In the genomic region with DNA sequence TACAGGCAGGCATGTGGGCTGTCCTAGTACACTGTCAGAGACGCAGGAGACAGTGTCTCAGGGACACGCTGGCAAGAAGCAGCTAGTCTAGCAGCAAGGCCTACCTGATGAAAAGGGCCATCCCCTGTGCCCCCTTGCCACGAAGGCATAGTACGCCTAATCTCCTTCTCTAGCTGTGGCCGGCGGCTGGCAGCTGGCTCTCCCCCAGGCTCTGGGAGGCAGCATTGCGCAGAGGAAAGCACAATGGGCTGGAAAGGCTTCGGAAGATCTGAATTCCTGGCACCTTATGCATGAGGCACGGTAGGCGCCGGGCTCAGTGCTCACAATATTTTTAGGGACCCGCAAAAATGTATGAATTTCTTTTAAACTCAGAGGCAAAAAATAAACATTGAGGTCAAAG, we compare ENCODE assay signal across 9 cellular contexts. TPM values are rescaled to one million over a fixed set of nuclear protein-coding genes. Genes with fewer than 3 reads are reported as not detected.
DNase-seq lines count a peak whose midpoint lies in the region; ATAC-seq, FAIRE-seq and TF ChIP-seq lines count a peak whose summit lies in the region.
"Had no signal": no experiment of that assay in that cellular context is flagged by ENCODE, and none has a peak within 500 bp of the region (broad histone marks: within the 10 kb centered on the region; RNA-seq: fewer than 3 reads in every experiment).

No MANE protein-coding gene starts in this region.

- no peak overlapping the region for H4K5ac ChIP-seq in H1 (ENCODE audit: insufficient read length, low read depth, low read length)

- no peak overlapping the region for H2BK15ac ChIP-seq in H1 (ENCODE audit: low read length)

- H3K4me3 ChIP-seq in H1 (ENCODE audit: extremely low read depth in 1 of 4, insufficient read depth in 2 of 4, low read depth in 3 of 4, low read length in 4 of 4), result no peak overlapping the region
- H3K4me3 ChIP-seq in right lobe of liver, result no peak overlapping the region
- H3K4me3 ChIP-seq in mucosa of descending colon, result no peak overlapping the region

- H3K23ac ChIP-seq in H1 (ENCODE audit: insufficient read length), result no peak overlapping the region

- H4K8ac ChIP-seq in H1 (ENCODE audit: extremely low read depth, insufficient read depth, low read length), result peak overlapping the region; percentile 80; the same call in 1 of the 2 replicates

- TF ChIP-seq CTCF in H1 (IDR thresholded peaks at IDR 0.05; ENCODE audit: control extremely low read depth in 1 of 3, insufficient read depth in 1 of 3, low read depth in 1 of 3, low read length in 3 of 3), result peak; percentile 44 to 51 (median 44)
- TF ChIP-seq CTCF in right lobe of liver (IDR thresholded peaks at IDR 0.05), result peak in 2 of 4 donors; percentile 15 to 23
- no peak for TF ChIP-seq CTCF in mucosa of descending colon (IDR thresholded peaks at IDR 0.05)

- no peaks in the 10 kb centered on the region for H3K79me1 ChIP-seq in H1 (ENCODE audit: low read depth, low read length)

- intact Hi-C loops in right lobe of liver (cut with DNase I) (no loop called here), mucosa of descending colon (cut with DNase I, micrococcal nuclease) (no loop called here)

- FAIRE-seq in H1 (lab: Jason Lieb, UNC), result no peak

- TF ChIP-seq EP300 in Ishikawa (IDR thresholded peaks at IDR 0.05; ENCODE audit: borderline replicate concordance) (no peak), H1 (IDR thresholded peaks at IDR 0.05; ENCODE audit: borderline replicate concordance in 1 of 2, low read depth in 2 of 2, low read length in 2 of 2) (no peak)

- H2AK5ac ChIP-seq in H1 (ENCODE audit: low read depth, low read length), result no peak overlapping the region

- peaks cover 2 to 8% (median 3%) of the 10 kb centered on the region in 4 experiments; a peak in 4 of 7 replicates for H3K4me1 ChIP-seq in H1 (replicated peaks in 1 of 4; ENCODE audit: control insufficient read depth in 3 of 4, insufficient read depth in 4 of 4, low read length in 3 of 4)
- peaks cover 0 to 8% (median 0%) of the 10 kb centered on the region in 4 donors for H3K4me1 ChIP-seq in right lobe of liver
- peaks cover 4% of the 10 kb centered on the region for H3K4me1 ChIP-seq in mucosa of descending colon (ENCODE audit: low read depth)

- no peak overlapping the region for H2BK12ac ChIP-seq in H1 (ENCODE audit: low read depth, low read length)

- no peaks in the 10 kb centered on the region for H3K36me3 ChIP-seq in H1 (ENCODE audit: control insufficient read depth in 2 of 4, insufficient read depth in 4 of 4, low read length in 3 of 4)
- no peaks in the 10 kb centered on the region for H3K36me3 ChIP-seq in right lobe of liver
- H3K36me3 ChIP-seq in mucosa of descending colon (ENCODE audit: low read depth), result no peaks in the 10 kb centered on the region

- peak; percentile 35 for DNase-seq in ACHN
- DNase-seq in H1 (ENCODE audit: low read depth in 1 of 2, low spot score in 2 of 2), result peak in 1 of 2 experiments; percentile 53
- DNase-seq in right lobe of liver, result peak; percentile 51 to 61 (median 56)
- no peak for DNase-seq in mucosa of descending colon
- DNase-seq in MV-4-11 (lab: John Stamatoyannopoulos, UW), result no peak
- DNase-seq in AG08396 (ENCODE audit: low spot score), result no peak
- DNase-seq: stimulated activated CD4-positive, alpha-beta T cell treated with anti-CD3 and anti-CD28 coated beads, Interleukin-12 subunit alpha, Interleukin-12 subunit beta, amount 100 ng/mL, for 4 hours had no signal

- 42% methylated on average over 12 of the region's 12 CpGs; no CpG with 5 or more reads in 1 of the 2 experiments for WGBS in H1 (ENCODE audit: extremely low coverage in 1 of 2, insufficient coverage in 1 of 2, insufficient read length in 1 of 2, insufficient replicate concordance in 2 of 2, low coverage in 1 of 2, low lambda C conversion rate in 2 of 2, missing lambda C conversion rate in 1 of 2), 2 experiments
- 17% methylated on average over 9 of the region's 12 CpGs for WGBS in right lobe of liver (ENCODE audit: insufficient coverage, low coverage, low lambda C conversion rate, missing lambda C conversion rate)

- H3K9ac ChIP-seq in H1 (replicated peaks in 1 of 4; ENCODE audit: extremely low read depth in 1 of 4, low read depth in 3 of 4, low read length in 3 of 4), result no peak overlapping the region

- H3K27ac ChIP-seq in H1 (ENCODE audit: low read depth, low read length), result no peak overlapping the region
- no peak overlapping the region for H3K27ac ChIP-seq in right lobe of liver

- H3K9me3 ChIP-seq in H1 (ENCODE audit: insufficient read depth in 2 of 2, low read depth in 1 of 2, low read length in 1 of 2), result no peaks in the 10 kb centered on the region
- H3K9me3 ChIP-seq in right lobe of liver, result no peaks in the 10 kb centered on the region
- H3K9me3 ChIP-seq in mucosa of descending colon, result no peaks in the 10 kb centered on the region

- no peak overlapping the region for H3K18ac ChIP-seq in H1 (ENCODE audit: extremely low read depth, low read length)

- TF ChIP-seq POLR2A in H1 (IDR thresholded peaks at IDR 0.05; ENCODE audit: control extremely low read depth in 1 of 2, low read depth in 2 of 2, low read length in 2 of 2) (no peak), right lobe of liver (IDR thresholded peaks at IDR 0.05) (no peak)

- H2BK5ac ChIP-seq in H1 (ENCODE audit: low read depth, low read length), result no peak overlapping the region

- no peak overlapping the region for H4K91ac ChIP-seq in H1 (replicated peaks; ENCODE audit: insufficient read length, low read length)

- H3K14ac ChIP-seq in H1 (ENCODE audit: insufficient read length), result no peak overlapping the region

- peak; percentile 45 to 56 (median 56) for ATAC-seq in right lobe of liver
- ATAC-seq in GM21528 (IDR thresholded peaks at IDR 0.05; ENCODE audit: low FRiP score, unreplicated experiment), result no peak
- no peak for ATAC-seq in mucosa of descending colon

- no peak overlapping the region for H2AFZ ChIP-seq in H1 (ENCODE audit: low read length)

- no peak overlapping the region for H2BK20ac ChIP-seq in H1 (ENCODE audit: low read length)

- peaks cover 4% of the 10 kb centered on the region; the same call in 1 of the 2 replicates for H3K23me2 ChIP-seq in H1 (ENCODE audit: low read depth, low read length)

- CTCF ChIA-PET in H1 (lab: Charles Lee; ENCODE audit: partially characterized antibody), result interaction anchor here (0.8 to 43.6 kb wide), 13 partner anchors 9 to 103 kb away, joined by 3 to 924 read pairs (median 3); a partner anchor contains a TSS

- H3K4ac ChIP-seq in H1 (replicated peaks; ENCODE audit: insufficient read length, low read depth, low read length), result peak overlapping the region; percentile 73

- no peak overlapping the region; a peak in 1 of 4 replicates for H3K4me2 ChIP-seq in H1 (ENCODE audit: insufficient read depth in 1 of 2, low read depth in 2 of 2, low read length in 2 of 2)

- H3K56ac ChIP-seq in H1 (replicated peaks; ENCODE audit: insufficient read length, low read depth, low read length), result no peak overlapping the region

- H2BK120ac ChIP-seq in H1 (replicated peaks; ENCODE audit: low read depth, low read length), result no peak overlapping the region

- POLR2A ChIA-PET in H1 (lab: Charles Lee; ENCODE audit: partially characterized antibody), result interaction anchor here (6.2 kb wide), 1 partner anchor 15 kb away, joined by 29 read pairs; a partner anchor contains a TSS

- H3K27me3 ChIP-seq in H1 (replicated peaks in 1 of 4; ENCODE audit: control insufficient read depth in 3 of 4, extremely low read depth in 1 of 4, insufficient read depth in 3 of 4, low read length in 3 of 4) (peaks cover 7 to 46% (median 32%) of the 10 kb centered on the region in 4 experiments), right lobe of liver (no peaks in the 10 kb centered on the region)

- H4K20me1 ChIP-seq in H1 (replicated peaks in 1 of 2; ENCODE audit: control insufficient read depth in 1 of 2, insufficient read depth in 2 of 2, low read length in 2 of 2), result peaks cover 0 to 2% of the 10 kb centered on the region in 2 experiments

- no peaks in the 10 kb centered on the region for H3K79me2 ChIP-seq in H1 (ENCODE audit: control insufficient read depth in 1 of 2, insufficient read depth in 2 of 2, low read length in 2 of 2)

- in situ Hi-C loops in ACHN (cut with HindIII; ENCODE audit: low pct_ligation_motif_present, low pct_unique_long_range_greater_than_20kb, low sequenced_read_pairs), result no loop called here

- TF ChIP-seq RAD21 in Ishikawa (IDR thresholded peaks at IDR 0.05; ENCODE audit: low read depth), result peak; percentile 32; the same call in 1 of the 2 replicates
- TF ChIP-seq RAD21 in H1 (IDR thresholded peaks at IDR 0.05 in 1 of 2, conservative IDR thresholded peaks at IDR 0.05 in 1 of 2; ENCODE audit: low read depth in 2 of 2, low read length in 2 of 2), result peak; percentile 66 to 74

TF ChIP-seq in Ishikawa, 13 proteins besides CTCF, POLR2A, EP300 and RAD21 (continues in another document):
- TF ChIP-seq TCF12 (IDR thresholded peaks at IDR 0.05; ENCODE audit: low read depth), result no peak

TF ChIP-seq in H1, 55 proteins besides CTCF, POLR2A, EP300 and RAD21 (continues in another document):
- TF ChIP-seq SP1 (IDR thresholded peaks at IDR 0.05; ENCODE audit: low read depth, low read length), result no peak

RNA-seq across cellular contexts. Expression of a gene that starts 16.0 kb away (rescaled TPM):
- total RNA-seq in H1 (2021; fragmentation: NEBNext Ultra II Directional; extraction: Animal tissue kit (Norgen Biotek cat#: 25700)), result 27.2 and 33.3 TPM in 2 replicates
- 28.3 and 33.0 TPM in 2 replicates for polyA plus RNA-seq in H1 (2011; rRNA removed)
- polyA plus RNA-seq in H1 (2011; cell fraction: cytosol; rRNA removed), result 22.4 TPM
- polyA plus RNA-seq in H1 (2011; cell fraction: nucleus; rRNA removed), result 96.0 TPM
- 26.9 to 35.8 TPM (median 30.8 TPM) in 4 replicates for polyA plus RNA-seq in H1 (2012, experiment 1 of 2)
- polyA plus RNA-seq in H1 (2012, experiment 2 of 2), result 8.6 TPM
- 19.9 TPM for polyA plus RNA-seq in H1 (2013, experiment 1 of 2)
- polyA plus RNA-seq in H1 (2013, experiment 2 of 2), result 15.1 TPM
- 32.1 and 33.8 TPM in 2 replicates for polyA minus RNA-seq in H1 (2011; rRNA and poly(A)+ RNA removed)
- polyA minus RNA-seq in H1 (2011; cell fraction: cytosol; rRNA and poly(A)+ RNA removed), result 22.7 TPM
- polyA minus RNA-seq in H1 (2011; cell fraction: nucleus; rRNA and poly(A)+ RNA removed), result 53.8 TPM
- total RNA-seq in right lobe of liver (1 to 10 TPM; 1.9 to 4.1 (median 3.0) TPM), mucosa of descending colon (100 to 1,000 TPM in 1 of 3 donors, 10 to 100 TPM in 2; 45.8 to 110 (median 61.5) TPM)

RNA-seq across cellular contexts. Expression of a gene that starts 28.6 kb away (rescaled TPM):
- 0.50 and 0.73 TPM in 2 replicates for total RNA-seq in H1 (2021; fragmentation: NEBNext Ultra II Directional; extraction: Animal tissue kit (Norgen Biotek cat#: 25700))
- polyA plus RNA-seq in H1 (2011; rRNA removed), result 0.85 and 1.7 TPM in 2 replicates
- polyA plus RNA-seq in H1 (2011; cell fraction: cytosol; rRNA removed), result 0.48 TPM
- polyA plus RNA-seq in H1 (2011; cell fraction: nucleus; rRNA removed), result 0.74 TPM
- 0.39 to 0.88 TPM (median 0.80 TPM) in 4 replicates for polyA plus RNA-seq in H1 (2012, experiment 1 of 2)
- 0.62 TPM for polyA plus RNA-seq in H1 (2012, experiment 2 of 2)
- polyA plus RNA-seq in H1 (2013, experiment 1 of 2), result 0.73 TPM
- 0.70 TPM for polyA plus RNA-seq in H1 (2013, experiment 2 of 2)
- 0.54 and 0.85 TPM in 2 replicates for polyA minus RNA-seq in H1 (2011; rRNA and poly(A)+ RNA removed)
- polyA minus RNA-seq in H1 (2011; cell fraction: cytosol; rRNA and poly(A)+ RNA removed), result 1.8 TPM
- polyA minus RNA-seq in H1 (2011; cell fraction: nucleus; rRNA and poly(A)+ RNA removed), result 1.00 TPM
- 1 to 10 TPM in 3 of 6 experiments, under 1 TPM in 3; 0.06 to 1.8 (median 1.2) TPM for total RNA-seq in right lobe of liver
- total RNA-seq in mucosa of descending colon, result 10 to 100 TPM in 2 of 3 donors, 1 to 10 TPM in 1; 4.8 to 12.6 (median 10.8) TPM

Comparison
In these comparisons a context has a peak if more than half of its experiments do, and no peak if none do; other contexts are left out.
1. DNase-seq: peak in ACHN (single experiment) and right lobe of liver (3 of 3); none in mucosa of descending colon (0 of 3), MV-4-11 (single experiment) and AG08396 (single experiment).
2. ATAC-seq: peak in right lobe of liver (4 of 4); none in GM21528 (single experiment) and mucosa of descending colon (single experiment).